Comparison of ENCODE assay signal across 9 cellular contexts in genomic region chr3:62875103-62876002, GRCh38. TPM values are rescaled to one million over a fixed set of nuclear protein-coding genes. Genes with fewer than 3 reads are reported as not detected.
A peak's percentile ranks its signal among the peaks of the same experiment; 100 is the strongest.
DNase-seq lines count a peak whose midpoint lies in the region; ATAC-seq, FAIRE-seq and TF ChIP-seq lines count a peak whose summit lies in the region.
"Had no signal": no experiment of that assay in that cellular context is flagged by ENCODE, and none has a peak within 500 bp of the region (broad histone marks: within the 10 kb centered on the region; RNA-seq: fewer than 3 reads in every experiment).

Gene CADPS (minus strand): TSS chr3:62875416. CDS start chr3:62875029, 387 bp downstream.

- POLR2A ChIA-PET in WTC11 (lab: Charles Lee), result interaction anchor here (1.9 kb wide), 1 partner anchor 13 kb away, joined by 8 read pairs; no protein-coding TSS in a partner anchor

- no peaks in the 10 kb centered on the region for H3K79me2 ChIP-seq in KMS-11 (ENCODE audit: insufficient read depth, low read depth)
- no peaks in the 10 kb centered on the region for H3K79me2 ChIP-seq in Karpas-422 (ENCODE audit: low read length)

- CTCF ChIA-PET in WTC11 (lab: Charles Lee), result interaction anchor here (1.3 to 3.9 kb wide), 8 partner anchors 8 to 357 kb away, joined by 4 to 77 read pairs (median 22); no protein-coding TSS in a partner anchor

- peak within 1 kb of the TSS; percentile 73 for H2AFZ ChIP-seq in KMS-11 (ENCODE audit: low read depth)
- no peak within 1 kb of the TSS for H2AFZ ChIP-seq in Karpas-422 (ENCODE audit: low read length)

- H3K4me3 ChIP-seq in KMS-11 (IDR thresholded peaks at IDR 0.05; ENCODE audit: insufficient read depth, low read depth, low read length), result peak within 1 kb of the TSS; percentile 36
- peak within 1 kb of the TSS; percentile 62 for H3K4me3 ChIP-seq in iPS DF 6.9 (ENCODE audit: low read length)
- H3K4me3 ChIP-seq in small intestine (ENCODE audit: low read depth in 1 of 2, low read length in 2 of 2), result peak within 1 kb of the TSS in 1 of 2 donors; percentile 58
- no peak within 1 kb of the TSS for H3K4me3 ChIP-seq in Karpas-422 (ENCODE audit: low read length)

- H3K36me3 ChIP-seq in KMS-11 (ENCODE audit: insufficient read depth) (no peaks in the 10 kb centered on the region), iPS DF 6.9 (ENCODE audit: control insufficient read depth, insufficient read depth, low read length) (no peaks in the 10 kb centered on the region), small intestine (ENCODE audit: control insufficient read depth in 2 of 2, insufficient read depth in 2 of 2, low read length in 2 of 2) (no peaks in the 10 kb centered on the region), Karpas-422 (ENCODE audit: insufficient read depth, low read length) (no peaks in the 10 kb centered on the region)

- H3K4me1 ChIP-seq in KMS-11 (ENCODE audit: low read depth, poor library complexity, severe bottlenecking) (no peaks in the 10 kb centered on the region), iPS DF 6.9 (ENCODE audit: control insufficient read depth, insufficient read depth, low read length) (no peaks in the 10 kb centered on the region), small intestine (ENCODE audit: control insufficient read depth in 2 of 2, insufficient read depth in 1 of 2, low read depth in 1 of 2, low read length in 1 of 2) (peaks cover 0 to 5% of the 10 kb centered on the region in 2 donors), Karpas-422 (ENCODE audit: low read length) (peaks cover 5% of the 10 kb centered on the region)

- peaks cover 4% of the 10 kb centered on the region; the same call in 1 of the 2 replicates for H3K27me3 Mint-ChIP-seq in WTC11 (ENCODE audit: low read depth)
- H3K27me3 Mint-ChIP-seq in natural killer cell (ENCODE audit: low read depth in 2 of 2), result peaks cover 20 to 29% of the 10 kb centered on the region in 2 donors

- H3K4me2 ChIP-seq in KMS-11 (peak within 1 kb of the TSS; percentile 51), Karpas-422 (ENCODE audit: low read depth, low read length, poor library complexity, severe bottlenecking) (no peak within 1 kb of the TSS)

- no peaks in the 10 kb centered on the region for H3K9me2 ChIP-seq in Karpas-422 (replicated peaks; ENCODE audit: insufficient read depth, low read length)

- H3K4me3 Mint-ChIP-seq in WTC11 (peak within 1 kb of the TSS; percentile 89), natural killer cell (no peak within 1 kb of the TSS)

- intact Hi-C loops in natural killer cell (cut with micrococcal nuclease), result no loop called here

- WGBS in iPS DF 6.9 (ENCODE audit: insufficient coverage, insufficient read length), result no CpG with 5 or more reads among the region's 56 CpGs
- WGBS in small intestine, 3 donors, result 3 to 4% (median 4%) methylated on average over 50 to 56 of the region's 56 CpGs

- H3K36me3 Mint-ChIP-seq in WTC11 (no peaks in the 10 kb centered on the region), natural killer cell (peaks cover 13% of the 10 kb centered on the region)

- DNase-seq in WTC11 (ENCODE audit: low spot score) (peak; percentile 61), iPS DF 6.9 (ENCODE audit: low read depth, low spot score) (no peak), small intestine (peak; percentile 37), RKO (ENCODE audit: low spot score) (no peak), natural killer cell (no peak), Karpas-422 (no peak)

- no peak for TF ChIP-seq CTCF in KMS-11 (conservative IDR thresholded peaks at IDR 0.05; ENCODE audit: low read depth, low read length)
- no peak for TF ChIP-seq CTCF in WTC11 (IDR thresholded peaks at IDR 0.05)
- TF ChIP-seq CTCF in natural killer cell (IDR thresholded peaks at IDR 0.05), result no peak

- H4K20me1 ChIP-seq in KMS-11 (ENCODE audit: insufficient read depth) (no peaks in the 10 kb centered on the region), Karpas-422 (ENCODE audit: insufficient read depth, low read depth, low read length) (no peaks in the 10 kb centered on the region)

- H3K4me1 Mint-ChIP-seq in WTC11 (peaks cover 16% of the 10 kb centered on the region), natural killer cell (no peaks in the 10 kb centered on the region)

- no peaks in the 10 kb centered on the region for H3K27me3 ChIP-seq in KMS-11 (ENCODE audit: insufficient read depth, low read depth)
- H3K27me3 ChIP-seq in iPS DF 6.9 (ENCODE audit: control insufficient read depth, insufficient read depth, low read length), result no peaks in the 10 kb centered on the region
- H3K27me3 ChIP-seq in small intestine (ENCODE audit: control insufficient read depth in 2 of 2, insufficient read depth in 2 of 2, low read length in 2 of 2), result peaks cover 2 to 5% of the 10 kb centered on the region in 2 donors
- no peaks in the 10 kb centered on the region for H3K27me3 ChIP-seq in Karpas-422 (ENCODE audit: low read length)

- no peak for FAIRE-seq in small intestine (lab: Jason Lieb, UNC)
- FAIRE-seq: colon had no signal

- ATAC-seq in WTC11, result 0 out of 2 replicates have a peak, but pooled peaks have one; percentile 0
- ATAC-seq in HG03196 (IDR thresholded peaks at IDR 0.05; ENCODE audit: unreplicated experiment), result no peak
- ATAC-seq in natural killer cell, result no peak

- H3K27ac Mint-ChIP-seq in WTC11, result no peak within 1 kb of the TSS
- H3K27ac Mint-ChIP-seq in natural killer cell, result no peak within 1 kb of the TSS

- no peak within 1 kb of the TSS for H3K9ac ChIP-seq in KMS-11
- no peak within 1 kb of the TSS for H3K9ac ChIP-seq in Karpas-422 (ENCODE audit: low read length)

- H3K27ac ChIP-seq in KMS-11, result no peak within 1 kb of the TSS
- H3K27ac ChIP-seq in iPS DF 6.9 (ENCODE audit: low read length), result no peak within 1 kb of the TSS
- H3K27ac ChIP-seq in small intestine (ENCODE audit: low read depth in 1 of 2, low read length in 1 of 2), result peak within 1 kb of the TSS in 1 of 2 donors; percentile 50
- no peak within 1 kb of the TSS for H3K27ac ChIP-seq in Karpas-422 (ENCODE audit: low read length)

- H3K9me3 ChIP-seq in iPS DF 6.9 (ENCODE audit: control insufficient read depth, insufficient read depth, low read length) (no peaks in the 10 kb centered on the region), small intestine (ENCODE audit: control insufficient read depth, low read depth) (peaks cover 2% of the 10 kb centered on the region), Karpas-422 (ENCODE audit: low read length) (no peaks in the 10 kb centered on the region)

- H3K9me3 Mint-ChIP-seq in WTC11 (no peaks in the 10 kb centered on the region), natural killer cell (peaks cover 4 to 5% of the 10 kb centered on the region in 2 donors)

TF ChIP-seq in WTC11, 78 proteins besides CTCF, POLR2A, EP300 and RAD21 (continues in another document):
- TF ChIP-seq FOXK1 (CRISPR knock-in tag; IDR thresholded peaks at IDR 0.05), result peak; percentile 72; the same call in 1 of the 2 replicates
- no peak for TF ChIP-seq NFE2L1 (CRISPR knock-in tag; IDR thresholded peaks at IDR 0.05)
- TF ChIP-seq PRRX2 (CRISPR knock-in tag; IDR thresholded peaks at IDR 0.05), result no peak
- no peak for TF ChIP-seq ZSCAN18 (CRISPR knock-in tag; IDR thresholded peaks at IDR 0.05)
- no peak for TF ChIP-seq MXD4 (CRISPR knock-in tag; IDR thresholded peaks at IDR 0.05; ENCODE audit: borderline replicate concordance)
- no peak for TF ChIP-seq ZNF232 (CRISPR knock-in tag; IDR thresholded peaks at IDR 0.05)
- TF ChIP-seq ARID4B (CRISPR knock-in tag; IDR thresholded peaks at IDR 0.05; ENCODE audit: borderline replicate concordance), result no peak
- 0 out of 2 replicates have a peak, but pooled peaks have one; percentile 35 for TF ChIP-seq TP53 (CRISPR knock-in tag; IDR thresholded peaks at IDR 0.05)

RNA-seq across cellular contexts. Expression of gene CADPS, which starts in this region (rescaled TPM):
- total RNA-seq in WTC11 (2021) (4.3 to 7.5 TPM (median 7.0 TPM) in 3 replicates), natural killer cell (not detected)
- polyA plus RNA-seq in small intestine, result 1 to 10 TPM; 1.9 to 9.3 (median 4.7) TPM
- total RNA-seq in Karpas-422 (2014; rRNA removed; shearing (Covaris generic); ENCODE audit: low replicate concordance), result 0.76 and 1.9 TPM in 2 replicates

Comparison
In these comparisons a context has a peak if more than half of its experiments do, and no peak if none do; other contexts are left out.
1. DNase-seq: peak in WTC11 (single experiment) and small intestine (single experiment); none in iPS DF 6.9 (single experiment), RKO (single experiment), natural killer cell (single experiment) and Karpas-422 (single experiment).